In the genomic region with DNA sequence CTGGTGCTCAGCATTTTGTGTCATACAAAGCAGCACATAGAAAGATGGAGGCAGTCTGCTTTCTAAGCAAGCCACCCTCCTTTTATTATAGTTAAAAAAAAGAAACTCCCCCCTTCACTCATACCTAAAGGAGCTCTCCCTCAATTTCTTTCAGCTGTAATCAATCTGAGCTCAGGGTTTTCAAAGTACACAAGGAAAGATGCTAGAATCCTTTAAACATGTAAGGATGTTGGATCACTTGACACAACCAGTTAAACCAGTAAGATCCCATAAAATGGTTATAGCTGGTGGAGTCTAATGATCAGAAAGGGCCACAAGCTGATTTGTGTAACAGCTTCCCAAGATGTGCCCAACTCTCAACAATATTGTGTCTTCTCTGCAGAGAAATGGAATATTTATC, we compare ENCODE assay signal across 38 cellular contexts. TPM values are rescaled to one million over a fixed set of nuclear protein-coding genes. Genes with fewer than 3 reads are reported as not detected.
"Had no signal": no experiment of that assay in that cellular context is flagged by ENCODE, and none has a peak within 500 bp of the region (broad histone marks: within the 10 kb centered on the region; RNA-seq: fewer than 3 reads in every experiment).

A gene with protein sequence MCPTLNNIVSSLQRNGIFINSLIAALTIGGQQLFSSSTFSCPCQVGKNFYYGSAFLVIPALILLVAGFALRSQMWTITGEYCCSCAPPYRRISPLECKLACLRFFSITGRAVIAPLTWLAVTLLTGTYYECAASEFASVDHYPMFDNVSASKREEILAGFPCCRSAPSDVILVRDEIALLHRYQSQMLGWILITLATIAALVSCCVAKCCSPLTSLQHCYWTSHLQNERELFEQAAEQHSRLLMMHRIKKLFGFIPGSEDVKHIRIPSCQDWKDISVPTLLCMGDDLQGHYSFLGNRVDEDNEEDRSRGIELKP (plus strand): TSS at position 301 of the 400 bp plus-strand sequence. CDS start 43 bp downstream, at position 344.

- H3K27me3 ChIP-seq: adrenal gland, breast epithelium, cardiac muscle cell, colonic mucosa, esophagus squamous epithelium, heart left ventricle had no signal

- H3K9me3 ChIP-seq: adrenal gland, breast epithelium, colonic mucosa, esophagus squamous epithelium, heart left ventricle had no signal

- H3K27ac ChIP-seq: adrenal gland, breast epithelium, cardiac muscle cell, colonic mucosa, epithelial cell of prostate, esophagus squamous epithelium, heart left ventricle had no signal

- FAIRE-seq: endometrium, endothelial cell of umbilical vein, frontal cortex had no signal

- H3K36me3 ChIP-seq: adrenal gland, breast epithelium, cardiac muscle cell, colonic mucosa, esophagus squamous epithelium, heart left ventricle had no signal

- H3K4me3 ChIP-seq: adrenal gland, breast epithelium, cardiac muscle cell, colonic mucosa, esophagus squamous epithelium, heart left ventricle had no signal

- DNase-seq: activated CD4-positive, alpha-beta memory T cell treated with anti-CD3 and anti-CD28 coated beads for 36 hours; activated CD4-positive, alpha-beta T cell treated with anti-CD3 and anti-CD28 coated beads for 36 hours; activated CD4-positive, alpha-beta T cell treated with anti-CD3 and anti-CD28 coated beads, Interleukin-2, amount 10 ng/mL, durations not matched to agents 24 days and 14 days; activated CD4-positive, CD25-positive, alpha-beta regulatory T cell; activated CD4-positive, CD25-positive, alpha-beta regulatory T cell treated with anti-CD3 and anti-CD28 coated beads, Interleukin-2, amount 50 U/mL, for 72 hours; activated CD8-positive, alpha-beta memory T cell treated with anti-CD3 and anti-CD28 coated beads, Interleukin-2, amount 10 ng/mL, durations not matched to agents 7 days and 5 days; activated CD8-positive, alpha-beta memory T cell treated with anti-CD3 and anti-CD28 coated beads, Interleukin-2, amount 50 U/mL, for 4 hours; activated CD8-positive, alpha-beta T cell treated with anti-CD3 and anti-CD28 coated beads, Interleukin-2, amount 10 ng/mL, durations not matched to agents 7 days and 5 days; activated effector memory CD4-positive, alpha-beta T cell treated with anti-CD3 and anti-CD28 coated beads, Interleukin-2, amount 50 U/mL, for 16 hours; activated naive CD4-positive, alpha-beta T cell treated with anti-CD3 and anti-CD28 coated beads for 36 hours; activated naive CD8-positive, alpha-beta T cell treated with anti-CD3 and anti-CD28 coated beads for 36 hours; activated naive CD8-positive, alpha-beta T cell treated with anti-CD3 and anti-CD28 coated beads, Interleukin-2, amount 50 U/mL, for 24 hours; activated T-cell treated with anti-CD3 and anti-CD28 coated beads, Interleukin-2, amount 50 U/mL, for 1 hour; activated T-cell treated with anti-CD3 and anti-CD28 coated beads, Interleukin-2, amount 50 U/mL, for 48 hours; adrenal gland; amygdala; aorta; central memory CD4-positive, alpha-beta T cell; cerebellar nuclear complex; colonic mucosa; effector CD8-positive, alpha-beta T cell; esophagus squamous epithelium; foreskin fibroblast; glutamatergic neuron; heart left ventricle; T-cell; T-helper 9 cell had no signal

- H3K4me1 ChIP-seq: breast epithelium, colonic mucosa had no signal

- ATAC-seq: activated CD4-positive, alpha-beta T cell treated with anti-CD3 and anti-CD28 coated beads for 36 hours; activated CD8-positive, alpha-beta memory T cell treated with anti-CD3 and anti-CD28 coated beads, Interleukin-2, amount 10 ng/mL, durations not matched to agents 7 days and 5 days; activated CD8-positive, alpha-beta T cell treated with anti-CD3 and anti-CD28 coated beads, Interleukin-2, amount 10 ng/mL, durations not matched to agents 7 days and 5 days; activated naive CD8-positive, alpha-beta T cell treated with anti-CD3 and anti-CD28 coated beads, Interleukin-2, amount 50 U/mL, for 24 hours; heart left ventricle; T-cell had no signal

RNA-seq across cellular contexts. Expression of the gene that starts here (rescaled TPM):
- total RNA-seq: activated CD4-positive, alpha-beta memory T cell treated with anti-CD3 and anti-CD28 coated beads for 36 hours; activated CD4-positive, alpha-beta T cell treated with anti-CD3 and anti-CD28 coated beads for 36 hours; activated CD4-positive, alpha-beta T cell treated with anti-CD3 and anti-CD28 coated beads, Interleukin-2, amount 10 ng/mL, durations not matched to agents 24 days and 14 days; activated CD8-positive, alpha-beta memory T cell treated with anti-CD3 and anti-CD28 coated beads for 36 hours; activated CD8-positive, alpha-beta memory T cell treated with anti-CD3 and anti-CD28 coated beads, Interleukin-2, amount 10 ng/mL, durations not matched to agents 7 days and 5 days; activated CD8-positive, alpha-beta T cell treated with anti-CD3 and anti-CD28 coated beads, Interleukin-2, amount 10 ng/mL, durations not matched to agents 7 days and 5 days; activated naive CD4-positive, alpha-beta T cell treated with anti-CD3 and anti-CD28 coated beads for 36 hours; activated naive CD8-positive, alpha-beta T cell treated with anti-CD3 and anti-CD28 coated beads for 36 hours; activated T-helper 1 cell treated with anti-CD3 and anti-CD28 coated beads, Interleukin-12 subunit alpha, Interleukin-12 subunit beta, Interleukin-2, Interleukin-4 antibody, amounts not matched to agents 30 ng/mL and 10 ng/mL and 1 ng/mL, durations not matched to agents 14 hours and 24 hours and 36 hours; activated T-helper 2 cell treated with anti-CD3 and anti-CD28 coated beads, Interferon-gamma antibody, Interleukin-2, Interleukin-4, amounts not matched to agents 10 μg/mL and 5 μg/mL and 100 μg/mL, durations not matched to agents 14 hours and 24 hours and 36 hours; adrenal gland; aorta; breast epithelium; cardiac muscle cell; colonic mucosa; endothelial cell of umbilical vein; esophagus squamous epithelium; frontal cortex; T-cell; T-helper 2 cell treated with Interferon-gamma antibody and Interleukin-4, amounts not matched to agents 100 ng/mL and 5 ng/mL, for 36 hours had no signal
- polyA plus RNA-seq: adrenal gland, cardiac muscle cell, esophagus had no signal
